Comparison of ENCODE assay signal across 8 cellular contexts in genomic region chr11:77589181-77589520, GRCh38. TPM values are rescaled to one million over a fixed set of nuclear protein-coding genes. Genes with fewer than 3 reads are reported as not detected.
A peak's percentile ranks its signal among the peaks of the same experiment; 100 is the strongest.
DNase-seq lines count a peak whose midpoint lies in the region; ATAC-seq and TF ChIP-seq lines count a peak whose summit lies in the region.

No MANE protein-coding gene starts in this region.

- TF ChIP-seq POLR2A in gastroesophageal sphincter (IDR thresholded peaks at IDR 0.05) (no peak), gastrocnemius medialis (IDR thresholded peaks at IDR 0.05) (no peak)

- H3K4me3 ChIP-seq in GM12875 (ENCODE audit: low read depth, low read length) (peak overlapping the region; percentile 76), SJSA1 (peak overlapping the region; percentile 51), gastroesophageal sphincter (peak overlapping the region; percentile 57 to 79), gastrocnemius medialis (peak overlapping the region; percentile 68 to 92 (median 72))

- H3K4me1 ChIP-seq in SJSA1 (replicated peaks) (0 out of 2 replicates have a peak, but pooled peaks cover 4% of the 10 kb centered on the region), gastroesophageal sphincter (peaks cover 0 to 24% (median 6%) of the 10 kb centered on the region in 3 donors), gastrocnemius medialis (peaks cover 0 to 11% of the 10 kb centered on the region in 2 donors)

- H3K36me3 ChIP-seq in SJSA1 (no peaks in the 10 kb centered on the region), gastroesophageal sphincter (no peaks in the 10 kb centered on the region), gastrocnemius medialis (no peaks in the 10 kb centered on the region)

- no peak overlapping the region for H3K27ac ChIP-seq in SJSA1
- H3K27ac ChIP-seq in gastroesophageal sphincter: peak overlapping the region; percentile 21 to 91 (median 86)
- H3K27ac ChIP-seq in gastrocnemius medialis: peak overlapping the region; percentile 69 to 84 (median 78)

- no peak for TF ChIP-seq EP300 in gastroesophageal sphincter (IDR thresholded peaks at IDR 0.05)

- DNase-seq in SJSA1 (ENCODE audit: low read depth in 1 of 2, low spot score in 2 of 2) (no peak), gastrocnemius medialis (no peak), NCI-H2227 treated with DMSO at 0.1 percent for 48 hours (lab: John Stamatoyannopoulos, UW) (no peak), islet precursor cell (no peak), UCSD-AML1 (lab: John Stamatoyannopoulos, UW; ENCODE audit: unreplicated experiment) (no peak)

- ATAC-seq in HG02571 (IDR thresholded peaks at IDR 0.05; ENCODE audit: unreplicated experiment) (peak; percentile 11), gastroesophageal sphincter (no peak), gastrocnemius medialis (peak; percentile 28 to 29)

- TF ChIP-seq CTCF in GM12875 (IDR thresholded peaks at IDR 0.05; ENCODE audit: borderline replicate concordance, insufficient read depth, low read depth, low read length) (no peak), gastroesophageal sphincter (IDR thresholded peaks at IDR 0.05) (no peak), gastrocnemius medialis (IDR thresholded peaks at IDR 0.05 in 4 of 5, conservative IDR thresholded peaks at IDR 0.05 in 1 of 5) (no peak)

- H3K9me3 ChIP-seq in SJSA1 (replicated peaks): no peaks in the 10 kb centered on the region
- H3K9me3 ChIP-seq in gastroesophageal sphincter: no peaks in the 10 kb centered on the region
- H3K9me3 ChIP-seq in gastrocnemius medialis: no peaks in the 10 kb centered on the region

- H3K27me3 ChIP-seq in SJSA1 (replicated peaks) (no peaks in the 10 kb centered on the region), gastroesophageal sphincter (no peaks in the 10 kb centered on the region), gastrocnemius medialis (no peaks in the 10 kb centered on the region)

- intact Hi-C loops in gastrocnemius medialis (cut with DNase I; ENCODE audit: low total_unique reads): no loop called here

- WGBS in gastroesophageal sphincter (ENCODE audit: low coverage in 1 of 2), 2 donors: 0 to 23% methylated on average over 1 to 2 of the region's 19 CpGs

- in situ Hi-C loops in gastrocnemius medialis (cut with MboI; ENCODE audit: low sequenced_read_pairs in 4 of 4): no loop called here

RNA-seq across cellular contexts. Expression of gene AQP11, which starts 0.6 kb away (rescaled TPM):
- 0.18 TPM in 1 of 2 replicates, not detected in the other for total RNA-seq in SJSA1 (2014; rRNA removed; shearing (Covaris generic))
- total RNA-seq in gastroesophageal sphincter (1 to 10 TPM in 2 of 4 donors, under 1 TPM in 1, not detected in 1; 0.96 to 1.5 (median 1.1) TPM), gastrocnemius medialis (under 1 TPM in 3 of 4 donors, not detected in 1; 0.11 to 0.82 (median 0.46) TPM)

RNA-seq across cellular contexts. Expression of gene CLNS1A, which starts 48.4 kb away (rescaled TPM):
- 71.7 and 81.5 TPM in 2 replicates for total RNA-seq in SJSA1 (2014; rRNA removed; shearing (Covaris generic))
- total RNA-seq in gastroesophageal sphincter (10 to 100 TPM; 53.6 to 98.6 (median 79.9) TPM), gastrocnemius medialis (10 to 100 TPM; 47.0 to 92.0 (median 81.3) TPM)
